In genomic region chr14:76323331-76324050, GRCh38 we compare ENCODE assay signal across 24 cellular contexts. TPM values are rescaled to one million over a fixed set of nuclear protein-coding genes. Genes with fewer than 3 reads are reported as not detected.
"Had no signal": no experiment of that assay in that cellular context is flagged by ENCODE, and none has a peak within 500 bp of the region (broad histone marks: within the 10 kb centered on the region; RNA-seq: fewer than 3 reads in every experiment).

No MANE protein-coding gene starts in this region.

- H3K4me3 ChIP-seq: colonic mucosa, esophagus muscularis mucosa, gastroesophageal sphincter, pancreas, prostate gland, skin epidermis, stomach had no signal

- H3K4me3 Mint-ChIP-seq: mesothelial cell of epicardium, nephron had no signal

- ATAC-seq: gastroesophageal sphincter, left lobe of liver, pancreas, sciatic nerve had no signal

- H3K9me3 Mint-ChIP-seq: mesothelial cell of epicardium, nephron had no signal

- H3K27ac ChIP-seq: colonic mucosa, epithelial cell of prostate, esophagus muscularis mucosa, gastroesophageal sphincter, pancreas, prostate gland, skin epidermis, stomach had no signal

- H3K27me3 ChIP-seq: colonic mucosa, pancreas had no signal

- H3K36me3 Mint-ChIP-seq: mesothelial cell of epicardium had no signal

- H3K27ac Mint-ChIP-seq: mesothelial cell of epicardium, nephron had no signal

- H3K36me3 ChIP-seq: colonic mucosa, esophagus muscularis mucosa, gastroesophageal sphincter, pancreas, prostate gland, stomach had no signal

- DNase-seq: colonic mucosa; effector CD4-positive, alpha-beta T cell; glutamatergic neuron; islet precursor cell; occipital lobe; pancreas; stimulated activated CD4-positive, alpha-beta T cell treated with anti-CD3 and anti-CD28 coated beads, Interleukin-2, amount 100 ng/mL, for 24 hours; stimulated activated CD4-positive, alpha-beta T cell treated with anti-CD3 and anti-CD28 coated beads, Interleukin-4, amount 100 ng/mL, for 4 hours; stimulated activated naive CD4-positive, alpha-beta T cell; stomach; substantia nigra had no signal

- H3K4me1 ChIP-seq: colonic mucosa, gastroesophageal sphincter, pancreas, prostate gland had no signal

- H3K9me3 ChIP-seq: colonic mucosa, esophagus muscularis mucosa, gastroesophageal sphincter, pancreas, prostate gland, stomach had no signal

- H3K4me1 Mint-ChIP-seq: mesothelial cell of epicardium, nephron had no signal

RNA-seq across cellular contexts. Expression of gene ESRRB, which starts 52.4 kb away (rescaled TPM):
- total RNA-seq: dermis microvascular lymphatic vessel endothelial cell, fibroblast of villous mesenchyme, myocyte, renal cortical epithelial cell had no signal
